ENCODE assay signal across 25 cellular contexts in the genomic region with DNA sequence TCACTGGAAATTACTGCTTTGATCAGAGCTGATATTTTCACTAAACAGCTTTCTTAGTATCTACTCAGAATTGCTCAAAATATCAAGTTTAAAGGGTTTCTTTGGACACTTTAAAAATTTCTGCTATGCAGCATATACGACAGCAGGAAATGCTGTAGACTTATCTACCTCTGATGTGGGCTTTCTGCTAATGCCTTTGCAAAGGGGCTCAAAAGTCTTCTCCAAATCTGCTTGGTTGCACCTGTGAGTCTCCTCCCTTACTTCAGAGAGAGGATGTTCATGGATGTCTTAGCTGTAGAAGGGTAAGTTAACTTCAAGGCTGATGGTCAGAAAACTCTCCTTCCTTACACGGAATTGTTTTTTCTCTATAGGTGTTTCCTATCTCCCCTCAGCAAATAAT.
"Had no signal": no experiment of that assay in that cellular context is flagged by ENCODE, and none has a peak within 500 bp of the region (broad histone marks: within the 10 kb centered on the region; RNA-seq: fewer than 3 reads in every experiment).

No MANE protein-coding gene starts in this region.

- H3K4me1 ChIP-seq: left lung, lower lobe of right lung, right atrium auricular region, right lobe of liver, tibial nerve, uterus had no signal

- H3K4me1 Mint-ChIP-seq: mesothelial cell of epicardium; naive B cell; stimulated activated memory B cell treated with anti-CD40 and anti-IgM and Interleukin-4, amounts not matched to agents 10 μg/mL and 1 μg/mL and 100 μg/mL, for 72 hours; stimulated activated naive CD8-positive, alpha-beta T cell treated with anti-CD3 and anti-CD28 coated beads, Interleukin-15, amount 100 ng/mL, for 72 hours had no signal

- H3K4me3 Mint-ChIP-seq: mesothelial cell of epicardium; naive B cell; natural killer cell treated with Interleukin-12 subunit alpha and Interleukin-12 subunit beta and Interleukin-15 and Interleukin-18, amount 100 ng/mL, for 72 hours; stimulated activated memory B cell treated with anti-CD40 and anti-IgM and Interleukin-4, amounts not matched to agents 10 μg/mL and 1 μg/mL and 100 μg/mL, for 72 hours; stimulated activated naive CD8-positive, alpha-beta T cell treated with anti-CD3 and anti-CD28 coated beads, Interleukin-15, amount 100 ng/mL, for 72 hours; type B pancreatic cell had no signal

- H3K27me3 Mint-ChIP-seq: naive B cell; natural killer cell treated with Interleukin-12 subunit alpha and Interleukin-12 subunit beta and Interleukin-15 and Interleukin-18, amount 100 ng/mL, for 72 hours; progenitor cell of endocrine pancreas; stimulated activated memory B cell treated with anti-CD40 and anti-IgM and Interleukin-4, amounts not matched to agents 10 μg/mL and 1 μg/mL and 100 μg/mL, for 72 hours; stimulated activated naive CD8-positive, alpha-beta T cell treated with anti-CD3 and anti-CD28 coated beads, Interleukin-15, amount 100 ng/mL, for 72 hours; type B pancreatic cell had no signal

- H3K36me3 Mint-ChIP-seq: mesothelial cell of epicardium; naive B cell; natural killer cell treated with Interleukin-12 subunit alpha and Interleukin-12 subunit beta and Interleukin-15 and Interleukin-18, amount 100 ng/mL, for 72 hours; stimulated activated memory B cell treated with anti-CD40 and anti-IgM and Interleukin-4, amounts not matched to agents 10 μg/mL and 1 μg/mL and 100 μg/mL, for 72 hours; type B pancreatic cell had no signal

- H3K36me3 ChIP-seq: left lung, lower lobe of right lung, ovary, right atrium auricular region, right lobe of liver, tibial nerve, uterus had no signal

- DNase-seq: hippocampal formation; kidney; left colon; left lung; lower lobe of right lung; mesendoderm; naive B cell; ovary; right lobe of liver; stimulated activated CD4-positive, alpha-beta T cell treated with anti-CD3 and anti-CD28 coated beads, Interleukin-1b, Interleukin-23, amount 100 ng/mL, for 48 hours; stimulated activated CD4-positive, alpha-beta T cell treated with anti-CD3 and anti-CD28 coated beads, Interleukin-2, amount 100 ng/mL, for 48 hours; stimulated activated CD4-positive, alpha-beta T cell treated with anti-CD3 and anti-CD28 coated beads, Interleukin-4, amount 100 ng/mL, for 4 hours; stimulated activated CD8-positive, alpha-beta memory T cell treated with anti-CD3 and anti-CD28 coated beads, Interleukin-4, amount 100 ng/mL, for 48 hours; stimulated activated naive CD4-positive, alpha-beta T cell treated with Interleukin-2 at 50 U/mL for 16 hours; stimulated activated naive CD8-positive, alpha-beta T cell treated with anti-CD3 and anti-CD28 coated beads, Interleukin-15, amount 100 ng/mL, for 72 hours; substantia nigra; uterus had no signal

- H3K9me3 Mint-ChIP-seq: natural killer cell treated with Interleukin-12 subunit alpha and Interleukin-12 subunit beta and Interleukin-15 and Interleukin-18, amount 100 ng/mL, for 72 hours; stimulated activated naive CD8-positive, alpha-beta T cell treated with anti-CD3 and anti-CD28 coated beads, Interleukin-15, amount 100 ng/mL, for 72 hours; type B pancreatic cell had no signal

- H3K4me3 ChIP-seq: left lung, lower lobe of right lung, ovary, right atrium auricular region, right lobe of liver, smooth muscle cell, tibial nerve, uterus had no signal

- H3K9me3 ChIP-seq: lower lobe of right lung, ovary, right atrium auricular region, right lobe of liver, tibial nerve, uterus had no signal

- H3K27me3 ChIP-seq: left lung, ovary, right atrium auricular region, right lobe of liver, tibial nerve, uterus had no signal

- H3K27ac Mint-ChIP-seq: mesothelial cell of epicardium; naive B cell; natural killer cell treated with Interleukin-12 subunit alpha and Interleukin-12 subunit beta and Interleukin-15 and Interleukin-18, amount 100 ng/mL, for 72 hours; progenitor cell of endocrine pancreas; stimulated activated memory B cell treated with anti-CD40 and anti-IgM and Interleukin-4, amounts not matched to agents 10 μg/mL and 1 μg/mL and 100 μg/mL, for 72 hours; stimulated activated naive CD8-positive, alpha-beta T cell treated with anti-CD3 and anti-CD28 coated beads, Interleukin-15, amount 100 ng/mL, for 72 hours; type B pancreatic cell had no signal

- ATAC-seq: left colon; left lung; lower lobe of right lung; right lobe of liver; stimulated activated memory B cell treated with anti-CD40 and anti-IgM and Interleukin-4, amounts not matched to agents 10 μg/mL and 1 μg/mL and 100 μg/mL, for 72 hours; stimulated activated naive CD8-positive, alpha-beta T cell treated with anti-CD3 and anti-CD28 coated beads, Interleukin-15, amount 100 ng/mL, for 72 hours had no signal

- H3K27ac ChIP-seq: left lung, lower lobe of right lung, ovary, right atrium auricular region, right lobe of liver, tibial nerve, uterus had no signal
